ENCODE assay signal across 13 cellular contexts in the genomic region with DNA sequence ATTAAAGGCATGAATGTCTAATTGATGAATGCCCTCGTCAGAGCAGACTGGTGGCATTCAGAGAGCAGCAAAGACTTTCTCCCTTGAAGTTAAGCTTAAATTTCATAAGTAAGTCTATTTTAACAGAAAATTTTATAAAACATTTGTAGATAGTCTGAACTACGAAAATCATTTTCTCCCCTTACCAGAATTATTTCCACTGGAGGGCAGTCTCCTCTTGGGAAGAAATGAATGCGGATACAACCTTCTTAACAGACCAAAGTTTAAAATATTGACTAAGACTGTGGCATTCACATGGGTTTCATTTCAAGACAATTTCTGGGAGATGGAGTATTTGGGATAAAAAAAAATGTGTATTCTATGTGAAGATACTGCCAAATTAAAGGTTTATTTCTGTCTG.
DNase-seq lines count a peak whose midpoint lies in the region; ATAC-seq, FAIRE-seq and TF ChIP-seq lines count a peak whose summit lies in the region.
"Had no signal": no experiment of that assay in that cellular context is flagged by ENCODE, and none has a peak within 500 bp of the region (broad histone marks: within the 10 kb centered on the region; RNA-seq: fewer than 3 reads in every experiment).

No MANE protein-coding gene starts in this region.

- H3K4me3 ChIP-seq in fibroblast of villous mesenchyme (ENCODE audit: low read depth, low read length): no peak overlapping the region
- no peak overlapping the region for H3K4me3 ChIP-seq in psoas muscle
- no peak overlapping the region for H3K4me3 ChIP-seq in effector memory CD4-positive, alpha-beta T cell (ENCODE audit: insufficient read depth, low read depth, low read length, poor library complexity, severe bottlenecking)
- H3K4me3 ChIP-seq: A549 had no signal

- ATAC-seq in psoas muscle (no peak), sciatic nerve (no peak)
- ATAC-seq: A549; activated CD8-positive, alpha-beta memory T cell treated with anti-CD3 and anti-CD28 coated beads, Interleukin-2, amount 10 ng/mL, durations not matched to agents 7 days and 5 days; stimulated activated naive CD8-positive, alpha-beta T cell treated with anti-CD3 and anti-CD28 coated beads, Interleukin-15, Interleukin-2, amounts not matched to agents 100 U/mL and 50 U/mL, for 24 hours had no signal

- H3K36me3 ChIP-seq in psoas muscle (ENCODE audit: insufficient read depth in 1 of 2, low read depth in 1 of 2): no peaks in the 10 kb centered on the region
- no peaks in the 10 kb centered on the region for H3K36me3 ChIP-seq in effector memory CD4-positive, alpha-beta T cell (ENCODE audit: control insufficient read depth, insufficient read depth, low read length)

- no peaks in the 10 kb centered on the region for H3K9me3 ChIP-seq in psoas muscle
- H3K9me3 ChIP-seq in effector memory CD4-positive, alpha-beta T cell (ENCODE audit: control insufficient read depth, low read length): no peaks in the 10 kb centered on the region
- H3K9me3 ChIP-seq: A549 had no signal

- intact Hi-C loops in psoas muscle (cut with DNase I) (no loop called here), sciatic nerve (cut with DNase I) (no loop called here)

- no peak overlapping the region for H3K27ac ChIP-seq in psoas muscle
- no peak overlapping the region for H3K27ac ChIP-seq in effector memory CD4-positive, alpha-beta T cell (ENCODE audit: insufficient read depth, low read length, poor library complexity, severe bottlenecking)
- H3K27ac ChIP-seq: A549 had no signal

- no peak for FAIRE-seq in GM12892 (lab: Jason Lieb, UNC)
- FAIRE-seq: A549, keratinocyte had no signal

- H3K27me3 ChIP-seq in psoas muscle (ENCODE audit: insufficient read depth in 3 of 3, low read length in 2 of 3): no peaks in the 10 kb centered on the region
- no peaks in the 10 kb centered on the region for H3K27me3 ChIP-seq in effector memory CD4-positive, alpha-beta T cell (replicated peaks; ENCODE audit: control insufficient read depth, insufficient read depth, low read length, poor library complexity, severe bottlenecking)

- DNase-seq in NCI-H2107 treated with DMSO at 0.1 percent for 48 hours (lab: John Stamatoyannopoulos, UW; ENCODE audit: unreplicated experiment) (peak; percentile 1), NCI-H2107 (lab: John Stamatoyannopoulos, UW) (no peak), SK-MEL-5 (ENCODE audit: low read depth, low spot score) (peak; percentile 15), fibroblast of villous mesenchyme (ENCODE audit: low read depth) (peak; percentile 14), psoas muscle (no peak), GM12892 (ENCODE audit: insufficient read length) (no peak), sciatic nerve (ENCODE audit: low spot score) (no peak)
- no peak for DNase-seq in effector memory CD4-positive, alpha-beta T cell
- DNase-seq: activated CD8-positive, alpha-beta memory T cell treated with anti-CD3 and anti-CD28 coated beads, Interleukin-2, amount 10 ng/mL, durations not matched to agents 7 days and 5 days; occipital lobe; stimulated activated naive CD8-positive, alpha-beta T cell treated with anti-CD3 and anti-CD28 coated beads, Interleukin-15, Interleukin-2, amounts not matched to agents 100 U/mL and 50 U/mL, for 24 hours had no signal

- in situ Hi-C loops in SK-MEL-5 (cut with HindIII; ENCODE audit: low pct_unique_long_range_greater_than_20kb, low sequenced_read_pairs): no loop called here

- no peaks in the 10 kb centered on the region for H3K4me1 ChIP-seq in psoas muscle
- H3K4me1 ChIP-seq in effector memory CD4-positive, alpha-beta T cell (ENCODE audit: control insufficient read depth, insufficient read depth, low read length, poor library complexity, severe bottlenecking): no peaks in the 10 kb centered on the region
- H3K4me1 ChIP-seq: A549 had no signal

- TF ChIP-seq POLR2A in GM12892 (IDR thresholded peaks at IDR 0.05; ENCODE audit: low read depth, low read length): no peak

- 60 to 73% (median 66%) methylated on average over 3 of the region's 3 CpGs for WGBS in psoas muscle, 3 donors

- peak; percentile 19 for TF ChIP-seq CTCF in fibroblast of villous mesenchyme (IDR thresholded peaks at IDR 0.05; ENCODE audit: insufficient read depth, low read depth, low read length)
- TF ChIP-seq CTCF in psoas muscle (IDR thresholded peaks at IDR 0.05): peak; percentile 22

Comparison
In these comparisons a context has a peak if more than half of its experiments do, and no peak if none do; other contexts are left out.
1. DNase-seq: peak in NCI-H2107 treated with DMSO at 0.1 percent for 48 hours (single experiment), SK-MEL-5 (single experiment) and fibroblast of villous mesenchyme (single experiment); none in NCI-H2107 (single experiment), psoas muscle (0 of 2), GM12892 (single experiment), effector memory CD4-positive, alpha-beta T cell (0 of 3) and sciatic nerve (single experiment).